Comparison of ENCODE assay signal across 30 cellular contexts in genomic region chr10:24847476-24847875, GRCh38.
"Had no signal": no experiment of that assay in that cellular context is flagged by ENCODE, and none has a peak within 500 bp of the region (broad histone marks: within the 10 kb centered on the region; RNA-seq: fewer than 3 reads in every experiment).

No MANE protein-coding gene starts in this region.

- H3K36me3 ChIP-seq: esophagus squamous epithelium, gastroesophageal sphincter, right atrium auricular region, stomach, thyroid gland, upper lobe of right lung had no signal

- H3K27me3 ChIP-seq: esophagus squamous epithelium, gastroesophageal sphincter, right atrium auricular region, stomach, thyroid gland, upper lobe of right lung had no signal

- DNase-seq: activated CD4-positive, alpha-beta T cell treated with anti-CD3 and anti-CD28 coated beads for 4 hours; activated CD4-positive, alpha-beta T cell treated with anti-CD3 and anti-CD28 coated beads, Interleukin-2, amount 50 U/mL, for 4 hours; activated CD8-positive, alpha-beta memory T cell treated with anti-CD3 and anti-CD28 coated beads for 24 hours; activated effector memory CD4-positive, alpha-beta T cell treated with anti-CD3 and anti-CD28 coated beads, Interleukin-2, amount 50 U/mL, for 16 hours; activated naive CD4-positive, alpha-beta T cell treated with anti-CD3 and anti-CD28 coated beads, Interleukin-2, amount 10 ng/mL, durations not matched to agents 7 days and 5 days; activated naive CD8-positive, alpha-beta T cell treated with anti-CD3 and anti-CD28 coated beads, Interleukin-2, amount 10 ng/mL, durations not matched to agents 7 days and 5 days; amniotic stem cell; effector CD8-positive, alpha-beta T cell; esophagus squamous epithelium; head of caudate nucleus; immature natural killer cell; kidney; left colon; mammary epithelial cell; naive B cell; occipital lobe; stimulated activated CD4-positive, alpha-beta T cell treated with anti-CD3 and anti-CD28 coated beads, Interleukin-1b, Interleukin-23, amount 100 ng/mL, for 48 hours; stimulated activated CD4-positive, alpha-beta T cell treated with anti-CD3 and anti-CD28 coated beads, Interleukin-4, amount 100 ng/mL, for 4 hours; stimulated activated CD8-positive, alpha-beta memory T cell treated with anti-CD3 and anti-CD28 coated beads, Interleukin-4, amount 100 ng/mL, for 48 hours; stomach; T-helper 9 cell; thyroid gland; upper lobe of right lung had no signal

- H3K9me3 ChIP-seq: esophagus squamous epithelium, gastroesophageal sphincter, right atrium auricular region, stomach, thyroid gland, upper lobe of right lung had no signal

- ATAC-seq: gastroesophageal sphincter; left colon; stimulated activated memory B cell treated with anti-CD40 and anti-IgM and Interleukin-4, amounts not matched to agents 10 μg/mL and 1 μg/mL and 100 μg/mL, for 72 hours; upper lobe of right lung had no signal

- H3K27ac ChIP-seq: epithelial cell of prostate, esophagus squamous epithelium, gastroesophageal sphincter, right atrium auricular region, thyroid gland, upper lobe of right lung, VCaP had no signal

- H3K4me1 ChIP-seq: gastroesophageal sphincter, thyroid gland had no signal

- FAIRE-seq: kidney, TTC549 had no signal

- H3K4me2 ChIP-seq: smooth muscle cell had no signal

- H3K4me3 ChIP-seq: esophagus squamous epithelium, gastroesophageal sphincter, right atrium auricular region, smooth muscle cell, stomach, thyroid gland, upper lobe of right lung had no signal
